Comparison of ENCODE assay signal across 8 cellular contexts in the genomic region with DNA sequence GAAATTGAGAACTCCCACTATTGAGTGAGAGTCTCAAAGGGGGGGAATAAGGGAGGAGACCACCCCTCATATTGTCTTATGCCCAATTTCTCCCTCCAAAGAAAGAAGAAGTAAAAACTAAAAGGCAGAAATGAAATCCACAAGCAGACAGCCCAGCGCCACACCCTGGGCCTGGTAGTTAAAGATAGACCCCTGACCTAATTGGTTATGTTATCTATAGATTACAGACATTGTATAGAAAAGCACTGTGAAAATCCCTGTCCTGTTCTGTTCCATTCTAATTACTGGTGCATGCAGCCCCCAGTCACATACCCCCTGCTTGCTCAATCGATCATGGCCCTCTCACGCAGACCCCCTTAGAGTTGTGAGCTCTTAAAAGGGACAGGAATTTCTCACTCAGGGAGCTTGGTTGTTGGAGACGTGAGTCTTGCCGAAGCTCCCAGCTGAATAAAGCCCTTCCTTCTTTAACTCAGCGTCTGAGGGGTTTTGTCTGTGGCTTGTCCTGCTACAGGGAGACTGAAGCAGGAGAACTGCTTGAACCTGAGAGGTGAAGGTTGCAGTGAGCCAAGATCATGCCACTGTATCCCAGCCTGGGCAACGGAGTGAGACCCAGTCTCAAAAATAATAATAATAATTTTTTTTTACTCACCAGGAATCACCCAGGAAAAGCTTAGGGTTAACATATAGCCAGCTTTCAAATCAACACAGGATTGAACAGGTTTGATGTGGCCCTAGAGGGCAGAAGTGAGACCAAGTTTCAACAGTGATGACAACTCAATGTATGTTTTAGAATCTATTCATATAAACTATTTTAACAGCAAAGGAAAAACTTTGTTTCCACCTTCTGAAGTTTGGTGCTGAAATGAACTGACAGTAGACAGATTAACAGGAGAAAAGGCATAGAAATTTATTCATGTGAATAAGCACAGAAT.
DNase-seq lines count a peak whose midpoint lies in the region; ATAC-seq and TF ChIP-seq lines count a peak whose summit lies in the region.
"Not testable (repeated sequence)": the region's sequence is repeated elsewhere in the genome, so short reads cannot be mapped to it uniquely, and the experiment has no call there.

No MANE protein-coding gene starts in this region.

- peak; percentile 12 for TF ChIP-seq CTCF in AG09309 (IDR thresholded peaks at IDR 0.05; ENCODE audit: control insufficient read depth, insufficient read depth, low read depth, low read length, missing control alignments)
- peak; percentile 24; the same call in 1 of the 2 replicates for TF ChIP-seq CTCF in OCI-LY3 (IDR thresholded peaks at IDR 0.05; ENCODE audit: low read depth, low read length)
- peak; percentile 3 for TF ChIP-seq CTCF in astrocyte of the cerebellum (IDR thresholded peaks at IDR 0.05; ENCODE audit: low read depth, low read length, missing control alignments)
- peak; percentile 28 for TF ChIP-seq CTCF in choroid plexus epithelial cell (conservative IDR thresholded peaks at IDR 0.05; ENCODE audit: low read depth, low read length)
- peak; percentile 25 for TF ChIP-seq CTCF in fibroblast of villous mesenchyme (IDR thresholded peaks at IDR 0.05; ENCODE audit: insufficient read depth, low read depth, low read length)

- H2AFZ ChIP-seq in OCI-LY3 (ENCODE audit: low read depth, low read length), result not testable (repeated sequence)

- H3K4me1 Mint-ChIP-seq in stimulated activated memory B cell treated with anti-CD40 and anti-IgM and Interleukin-4, amounts not matched to agents 10 μg/mL and 1 μg/mL and 100 μg/mL, for 72 hours, result not testable (repeated sequence)

- not testable (repeated sequence) for H3K36me3 ChIP-seq in OCI-LY3 (replicated peaks; ENCODE audit: low read depth, low read length)

- not testable (repeated sequence) for H3K4me1 ChIP-seq in OCI-LY3 (ENCODE audit: low read length)

- H3K4me3 ChIP-seq in AG09309 (ENCODE audit: control insufficient read depth, low read depth, low read length); OCI-LY3 (ENCODE audit: low read length); astrocyte of the cerebellum (ENCODE audit: low read depth, low read length); choroid plexus epithelial cell (ENCODE audit: low read depth, low read length); fibroblast of villous mesenchyme (ENCODE audit: low read depth, low read length): not testable (repeated sequence)

- peak overlapping the region; percentile 23 for H3K27ac Mint-ChIP-seq in stimulated activated memory B cell treated with anti-CD40 and anti-IgM and Interleukin-4, amounts not matched to agents 10 μg/mL and 1 μg/mL and 100 μg/mL, for 72 hours

- H3K4me3 Mint-ChIP-seq in stimulated activated memory B cell treated with anti-CD40 and anti-IgM and Interleukin-4, amounts not matched to agents 10 μg/mL and 1 μg/mL and 100 μg/mL, for 72 hours, result not testable (repeated sequence)

- H3K4me2 ChIP-seq in OCI-LY3 (ENCODE audit: low read length), result not testable (repeated sequence)

- not testable (repeated sequence) for H4K20me1 ChIP-seq in OCI-LY3 (ENCODE audit: insufficient read depth, low read length)

- not testable (repeated sequence) for H3K27ac ChIP-seq in OCI-LY3 (ENCODE audit: low read length)

- H3K9ac ChIP-seq in OCI-LY3 (ENCODE audit: low read length), result not testable (repeated sequence)

- not testable (repeated sequence) for H3K9me3 Mint-ChIP-seq in stimulated activated memory B cell treated with anti-CD40 and anti-IgM and Interleukin-4, amounts not matched to agents 10 μg/mL and 1 μg/mL and 100 μg/mL, for 72 hours

- H3K27me3 ChIP-seq in OCI-LY3 (ENCODE audit: low read depth, low read length), result not testable (repeated sequence)

- not testable (repeated sequence) for ATAC-seq in stimulated activated memory B cell treated with anti-CD40 and anti-IgM and Interleukin-4, amounts not matched to agents 10 μg/mL and 1 μg/mL and 100 μg/mL, for 72 hours

- H3K9me3 ChIP-seq in OCI-LY3 (ENCODE audit: insufficient read depth, low read length), result not testable (repeated sequence)

- not testable (repeated sequence) for H3K36me3 Mint-ChIP-seq in stimulated activated memory B cell treated with anti-CD40 and anti-IgM and Interleukin-4, amounts not matched to agents 10 μg/mL and 1 μg/mL and 100 μg/mL, for 72 hours

- H3K27me3 Mint-ChIP-seq in stimulated activated memory B cell treated with anti-CD40 and anti-IgM and Interleukin-4, amounts not matched to agents 10 μg/mL and 1 μg/mL and 100 μg/mL, for 72 hours, result not testable (repeated sequence)

- not testable (repeated sequence) for DNase-seq in AG09309 (ENCODE audit: low read depth); astrocyte of the cerebellum (ENCODE audit: low read depth); fibroblast of villous mesenchyme (ENCODE audit: low read depth)
- peak; percentile 28 for DNase-seq in ELR (ENCODE audit: low read depth)
- DNase-seq in HT-29 (ENCODE audit: low spot score), result peak; percentile 22
- peak; percentile 15 for DNase-seq in choroid plexus epithelial cell (ENCODE audit: low read depth)

- H3K79me2 ChIP-seq in OCI-LY3 (ENCODE audit: low read length), result not testable (repeated sequence)

- in situ Hi-C loops in astrocyte of the cerebellum (cut with HindIII; ENCODE audit: low sequenced_read_pairs), result not testable (repeated sequence)
